ENCODE assay signal across 9 cellular contexts in genomic region chr2:26172866-26173595, GRCh38. TPM values are rescaled to one million over a fixed set of nuclear protein-coding genes. Genes with fewer than 3 reads are reported as not detected.
A peak's percentile ranks its signal among the peaks of the same experiment; 100 is the strongest.
DNase-seq lines count a peak whose midpoint lies in the region; ATAC-seq, FAIRE-seq and TF ChIP-seq lines count a peak whose summit lies in the region.
"Had no signal": no experiment of that assay in that cellular context is flagged by ENCODE, and none has a peak within 500 bp of the region (broad histone marks: within the 10 kb centered on the region; RNA-seq: fewer than 3 reads in every experiment).

Gene GAREM2, plus strand, starts transcription at chr2:26173088. Its CDS starts 133 bp downstream, at chr2:26173221.

- H3K36me3 ChIP-seq in ACC112 (ENCODE audit: insufficient read depth, low read length) (no peaks in the 10 kb centered on the region), GM23338 (ENCODE audit: insufficient read depth) (peaks cover 4% of the 10 kb centered on the region; the same call in 1 of the 2 replicates), body of pancreas (replicated peaks in 1 of 2; ENCODE audit: insufficient read depth in 1 of 2, low read depth in 2 of 2) (no peaks in the 10 kb centered on the region), right lobe of liver (no peaks in the 10 kb centered on the region)

- peaks cover 19% of the 10 kb centered on the region for H3K27me3 Mint-ChIP-seq in GM23338 (ENCODE audit: insufficient read depth, low read depth, poor library complexity)

- TF ChIP-seq POLR2A in body of pancreas (IDR thresholded peaks at IDR 0.05) (no peak), right lobe of liver (IDR thresholded peaks at IDR 0.05) (no peak)

- H3K27me3 ChIP-seq in ACC112 (ENCODE audit: insufficient read depth, low read length) (peaks cover 25% of the 10 kb centered on the region), GM23338 (ENCODE audit: insufficient read depth) (no peaks in the 10 kb centered on the region), body of pancreas (peaks cover 0 to 20% of the 10 kb centered on the region in 2 donors), right lobe of liver (no peaks in the 10 kb centered on the region)

- peak within 1 kb of the TSS; percentile 70; the same call in 1 of the 2 replicates for H3K4me3 ChIP-seq in ACC112 (ENCODE audit: low read depth, low read length)
- H3K4me3 ChIP-seq in GM23338: peak within 1 kb of the TSS; percentile 92
- H3K4me3 ChIP-seq in body of pancreas: no peak within 1 kb of the TSS
- H3K4me3 ChIP-seq in right lobe of liver: peak within 1 kb of the TSS in 1 of 3 donors; percentile 39

- no peaks in the 10 kb centered on the region for H3K9me2 ChIP-seq in GM23338 (ENCODE audit: insufficient read depth)

- H4K20me1 ChIP-seq in GM23338 (replicated peaks; ENCODE audit: insufficient read depth): peaks cover 10% of the 10 kb centered on the region

- peak within 1 kb of the TSS; percentile 79 for H3K4me3 Mint-ChIP-seq in GM23338

- ATAC-seq in GM23338 (peak; percentile 4), body of pancreas (peak; percentile 37), right lobe of liver (peak; percentile 3 to 39 (median 24))

- TF ChIP-seq CTCF in GM23338 (conservative IDR thresholded peaks at IDR 0.05; ENCODE audit: low read depth in 2 of 2) (no peak), body of pancreas (IDR thresholded peaks at IDR 0.05) (no peak), right lobe of liver (IDR thresholded peaks at IDR 0.05) (no peak)

- FAIRE-seq in urothelium cell line (lab: Jason Lieb, UNC): no peak
- FAIRE-seq: colon had no signal

- H2AFZ ChIP-seq in ACC112 (ENCODE audit: low read length, unreplicated experiment) (peak within 1 kb of the TSS; percentile 23), GM23338 (peak within 1 kb of the TSS; percentile 90; the same call in 1 of the 2 replicates)

- H3K27ac ChIP-seq in ACC112 (ENCODE audit: low read depth, low read length) (no peak within 1 kb of the TSS), GM23338 (ENCODE audit: low read depth) (no peak within 1 kb of the TSS), body of pancreas (no peak within 1 kb of the TSS), right lobe of liver (no peak within 1 kb of the TSS)

- H3K9me3 Mint-ChIP-seq in GM23338: peaks cover 5% of the 10 kb centered on the region; the same call in 2 of the 3 replicates

- no peak within 1 kb of the TSS for H3K27ac Mint-ChIP-seq in GM23338

- H3K4me1 ChIP-seq in ACC112 (ENCODE audit: control insufficient read depth, insufficient read depth, low read length, unreplicated experiment): no peaks in the 10 kb centered on the region
- peaks cover 11% of the 10 kb centered on the region; the same call in 1 of the 2 replicates for H3K4me1 ChIP-seq in GM23338 (ENCODE audit: insufficient read depth)
- H3K4me1 ChIP-seq in body of pancreas: peaks cover 13% of the 10 kb centered on the region
- H3K4me1 ChIP-seq in right lobe of liver: peaks cover 0 to 7% (median 0%) of the 10 kb centered on the region in 4 donors

- peak within 1 kb of the TSS; percentile 91 for H3K4me2 ChIP-seq in GM23338

- intact Hi-C loops in body of pancreas (cut with DNase I): no loop called here
- intact Hi-C loops in right lobe of liver (cut with DNase I): no loop called here
- intact Hi-C loops in posterior vena cava (cut with DNase I): no loop called here

- no peaks in the 10 kb centered on the region for H3K9me3 ChIP-seq in body of pancreas
- H3K9me3 ChIP-seq in right lobe of liver: no peaks in the 10 kb centered on the region

- DNase-seq in GM23338 (ENCODE audit: low spot score): peak; percentile 56
- no peak for DNase-seq in body of pancreas
- DNase-seq in right lobe of liver: peak in 1 of 3 donors; percentile 43
- DNase-seq in urothelium cell line (ENCODE audit: low spot score): peak; percentile 82
- no peak for DNase-seq in activated CD4-positive, CD25-positive, alpha-beta regulatory T cell (lab: John Stamatoyannopoulos, UW)
- no peak for DNase-seq in posterior vena cava (ENCODE audit: low spot score)
- no peak for DNase-seq in H4 (ENCODE audit: low spot score)

- no peaks in the 10 kb centered on the region for H3K79me2 ChIP-seq in ACC112 (ENCODE audit: control insufficient read depth, insufficient read depth, low read length, unreplicated experiment)
- peaks cover 12% of the 10 kb centered on the region; the same call in 1 of the 2 replicates for H3K79me2 ChIP-seq in GM23338 (replicated peaks; ENCODE audit: insufficient read depth)

- peaks cover 15% of the 10 kb centered on the region for H3K4me1 Mint-ChIP-seq in GM23338

- H3F3A ChIP-seq in GM23338 (replicated peaks; ENCODE audit: low read depth): 0 out of 2 replicates have a peak, but pooled peaks cover 5% of the 10 kb centered on the region

- H3K36me3 Mint-ChIP-seq in GM23338 (ENCODE audit: low read depth): peaks cover 13% of the 10 kb centered on the region; the same call in 2 of the 3 replicates

- 1% methylated on average over 39 of the region's 91 CpGs; no CpG with 5 or more reads in 1 of the 2 donors for WGBS in body of pancreas, 2 donors
- 7% methylated on average over 3 of the region's 91 CpGs for WGBS in right lobe of liver (ENCODE audit: insufficient coverage, low coverage, low lambda C conversion rate, missing lambda C conversion rate)

TF ChIP-seq in GM23338, 12 proteins besides CTCF, POLR2A, EP300 and RAD21 (continues in another document):
- TF ChIP-seq CREB1 (CRISPR knock-in tag; IDR thresholded peaks at IDR 0.05; ENCODE audit: low read depth): no peak
- TF ChIP-seq ZNF114 (CRISPR knock-in tag; IDR thresholded peaks at IDR 0.05): no peak
- no peak for TF ChIP-seq ETS1 (IDR thresholded peaks at IDR 0.05)
- TF ChIP-seq STAT1 (IDR thresholded peaks at IDR 0.05; ENCODE audit: unreplicated experiment): no peak
- TF ChIP-seq POLR2AphosphoS5 (IDR thresholded peaks at IDR 0.05; ENCODE audit: low read depth): no peak
- no peak for TF ChIP-seq EZH2 (IDR thresholded peaks at IDR 0.05; ENCODE audit: low read depth, unreplicated experiment)
- no peak for TF ChIP-seq ZNF331 (CRISPR knock-in tag; IDR thresholded peaks at IDR 0.05; ENCODE audit: low read depth)
- TF ChIP-seq JUNB (IDR thresholded peaks at IDR 0.05; ENCODE audit: unreplicated experiment): no peak

RNA-seq across cellular contexts. Expression of gene GAREM2, which starts in this region (rescaled TPM):
- total RNA-seq in GM23338 (2014; rRNA removed; shearing (Covaris generic)): 20.8 and 23.8 TPM in 2 replicates
- 3.8 and 4.1 TPM in 2 replicates for polyA plus RNA-seq in GM23338 (2016; fragmentation: Nextera tagmentation; extraction: Ambion mirVana)
- total RNA-seq in body of pancreas (1 to 10 TPM; 1.6 TPM), right lobe of liver (under 1 TPM in 5 of 6 experiments, not detected in 1; 0.11 to 0.34 (median 0.20) TPM), posterior vena cava (1 to 10 TPM; 6.3 to 6.9 TPM)
- total RNA-seq in H4 (2014; rRNA removed; shearing (Covaris generic)): not detected in 2 replicates

Comparison
In these comparisons a context has a peak if more than half of its experiments do, and no peak if none do; other contexts are left out.
1. Peak in ATAC-seq in right lobe of liver; RNA of the gene not detected or under 1 TPM.
2. H3K4me3 ChIP-seq: peak in ACC112 (single experiment) and GM23338 (single experiment); none in body of pancreas (0 of 2).
3. DNase-seq: peak in GM23338 (single experiment) and urothelium cell line (single experiment); none in body of pancreas (0 of 4), activated CD4-positive, CD25-positive, alpha-beta regulatory T cell (0 of 4), posterior vena cava (single experiment) and H4 (single experiment).
4. Peak in every context shown above with its lines, with median percentiles within 50 percentile points of each other: ATAC-seq.